8 cellular contexts compared by ENCODE assay signal in the genomic region with DNA sequence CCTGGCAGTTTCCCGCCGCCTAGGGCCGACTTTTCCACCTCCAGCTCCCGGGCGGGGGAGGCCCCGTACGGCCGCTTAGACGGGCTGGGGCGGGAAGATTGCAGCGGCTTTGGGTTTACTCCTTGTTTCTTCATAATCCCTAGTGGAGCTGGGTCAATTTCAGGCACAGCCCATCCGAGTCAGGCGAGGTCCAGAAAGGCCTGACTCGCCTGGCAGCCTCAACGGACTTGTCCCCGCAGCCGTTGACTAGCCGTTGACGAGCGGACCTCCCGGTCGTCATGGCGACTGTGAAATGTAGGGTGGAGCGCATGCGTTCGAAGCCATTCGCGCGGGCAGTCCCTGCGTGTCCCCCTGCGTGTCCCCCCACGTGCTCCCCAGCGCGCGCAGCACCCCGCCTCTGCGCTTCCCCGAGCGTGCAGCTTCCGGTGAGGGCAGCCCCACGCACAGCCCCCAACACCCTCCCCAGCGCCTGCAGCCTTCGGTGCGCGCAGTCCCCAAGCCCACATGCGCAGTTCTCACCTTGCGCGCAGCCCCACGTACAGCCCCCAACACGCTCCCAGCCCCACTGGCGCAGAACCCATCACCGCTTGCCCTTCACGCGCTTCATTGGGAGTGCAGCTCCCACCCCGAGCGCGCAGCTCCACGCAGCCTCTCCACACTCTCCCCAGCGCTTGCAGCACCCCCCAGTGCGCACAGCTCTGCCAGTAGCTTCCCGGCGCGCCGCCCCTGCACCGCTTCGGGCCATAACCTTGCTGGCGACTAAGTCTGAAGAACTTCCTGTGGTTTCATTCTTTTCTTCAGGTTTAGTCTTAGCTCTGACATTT.
DNase-seq lines count a peak whose midpoint lies in the region; ATAC-seq and TF ChIP-seq lines count a peak whose summit lies in the region.

No MANE protein-coding gene starts in this region.

- TF ChIP-seq CTCF in coronary artery (IDR thresholded peaks at IDR 0.05) (no peak), lung (IDR thresholded peaks at IDR 0.05; ENCODE audit: control extremely low read depth, extremely low read depth) (no peak), tibial artery (IDR thresholded peaks at IDR 0.05) (no peak), lower leg skin (IDR thresholded peaks at IDR 0.05) (no peak)

- H3K36me3 ChIP-seq in lung (ENCODE audit: control insufficient read depth in 2 of 2, insufficient read depth in 2 of 2, low read length in 2 of 2) (no peaks in the 10 kb centered on the region), tibial artery (no peaks in the 10 kb centered on the region)

- H3K4me3 ChIP-seq in coronary artery (peak overlapping the region; percentile 79), lung (no peak overlapping the region), tibial artery (peak overlapping the region; percentile 19 to 29), lower leg skin (ENCODE audit: low read depth, poor library complexity, severe bottlenecking) (no peak overlapping the region)

- H3K4me1 ChIP-seq in lung (ENCODE audit: control insufficient read depth in 2 of 2, insufficient read depth in 2 of 2, low read length in 2 of 2) (peaks cover 0 to 7% of the 10 kb centered on the region in 2 donors), tibial artery (peaks cover 0 to 17% (median 10%) of the 10 kb centered on the region in 4 donors)

- DNase-seq in AG08395 (ENCODE audit: low spot score) (peak; percentile 1), HS-27A (ENCODE audit: low read depth) (peak; percentile 33), SK-MEL-5 (ENCODE audit: low read depth, low spot score) (peak; percentile 81), coronary artery (ENCODE audit: low spot score) (peak; percentile 68), lung (ENCODE audit: low spot score) (no peak), tibial artery (peak in 1 of 2 donors; percentile 52), lower leg skin (ENCODE audit: low spot score in 2 of 2) (no peak)

- 0 to 2% methylated on average over 66 to 67 of the region's 67 CpGs for WGBS in lung, 2 donors
- 1% methylated on average over 56 to 57 of the region's 67 CpGs for WGBS in lower leg skin, 2 donors

- intact Hi-C loops in tibial artery (cut with DNase I; ENCODE audit: low total_unique reads), result no loop called here
- intact Hi-C loops in lower leg skin (cut with DNase I; ENCODE audit: low total_unique reads), result no loop called here

- TF ChIP-seq POLR2A in lower leg skin (IDR thresholded peaks at IDR 0.05), result no peak

- H3K9me3 ChIP-seq in lung (ENCODE audit: control insufficient read depth in 2 of 2, insufficient read depth in 1 of 2, low read length in 1 of 2), result no peaks in the 10 kb centered on the region
- H3K9me3 ChIP-seq in tibial artery, result no peaks in the 10 kb centered on the region

- H3K27me3 ChIP-seq in lung (ENCODE audit: control insufficient read depth, insufficient read depth) (no peaks in the 10 kb centered on the region), tibial artery (peaks cover 0 to 15% of the 10 kb centered on the region in 2 donors)

- ATAC-seq in lung (ENCODE audit: insufficient read depth, low FRiP score) (peak; percentile 27), HG02571 (IDR thresholded peaks at IDR 0.05; ENCODE audit: unreplicated experiment) (no peak)

- in situ Hi-C loops in SK-MEL-5 (cut with HindIII; ENCODE audit: low pct_unique_long_range_greater_than_20kb, low sequenced_read_pairs), result no loop called here

- H3K27ac ChIP-seq in coronary artery (no peak overlapping the region), lung (ENCODE audit: low read depth in 1 of 2, low read length in 1 of 2) (peak overlapping the region in 1 of 2 donors; percentile 80), tibial artery (no peak overlapping the region)

Comparison
In these comparisons a context has a peak if more than half of its experiments do, and no peak if none do; other contexts are left out.
1. DNase-seq: peak in AG08395 (single experiment), HS-27A (single experiment), SK-MEL-5 (single experiment) and coronary artery (single experiment); none in lung (single experiment) and lower leg skin (0 of 2).
2. H3K4me3 ChIP-seq: peak in coronary artery (single experiment) and tibial artery (2 of 2); none in lung (single experiment) and lower leg skin (single experiment).